ENCODE assay signal across 7 cellular contexts in the genomic region with DNA sequence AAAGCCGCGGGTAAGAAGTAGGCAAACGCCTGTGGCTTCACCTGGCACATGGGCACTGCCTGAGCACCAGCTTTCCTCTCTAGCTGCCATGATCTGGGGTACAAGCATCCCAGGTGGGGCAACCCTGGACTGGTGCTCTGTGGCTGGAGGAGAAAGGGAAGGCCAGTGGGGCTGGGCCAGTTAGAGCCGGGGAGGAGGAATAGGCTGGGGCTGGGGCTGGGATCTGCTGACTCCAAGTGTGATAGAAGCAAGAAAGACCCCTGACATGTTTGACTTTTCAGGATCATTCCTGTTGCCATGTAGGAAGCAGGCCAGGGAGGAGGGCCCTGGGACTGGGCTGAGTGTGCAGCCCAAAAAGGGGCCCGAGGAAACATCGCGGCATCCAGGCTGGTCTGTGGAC. TPM values are rescaled to one million over a fixed set of nuclear protein-coding genes. Genes with fewer than 3 reads are reported as not detected.
"Had no signal": no experiment of that assay in that cellular context is flagged by ENCODE, and none has a peak within 500 bp of the region (broad histone marks: within the 10 kb centered on the region; RNA-seq: fewer than 3 reads in every experiment).

No MANE protein-coding gene starts in this region.

RNA-seq across cellular contexts. Expression of a gene that starts 48.5 kb away (rescaled TPM):
- total RNA-seq: activated B cell treated with CpG ODN at 0.5 μM for 24 hours; activated CD4-positive, alpha-beta memory T cell treated with anti-CD3 and anti-CD28 coated beads for 36 hours; activated CD4-positive, alpha-beta T cell treated with anti-CD3 and anti-CD28 coated beads, Interleukin-2, amount 10 ng/mL, durations not matched to agents 24 days and 14 days; activated CD8-positive, alpha-beta memory T cell treated with anti-CD3 and anti-CD28 coated beads for 36 hours; activated CD8-positive, alpha-beta T cell treated with anti-CD3 and anti-CD28 coated beads for 36 hours; activated naive CD8-positive, alpha-beta T cell treated with anti-CD3 and anti-CD28 coated beads, Interleukin-2, amount 10 ng/mL, durations not matched to agents 7 days and 5 days; activated T-helper 2 cell treated with anti-CD3 and anti-CD28 coated beads, Interferon-gamma antibody, Interleukin-2, Interleukin-4, amounts not matched to agents 10 μg/mL and 5 μg/mL and 100 μg/mL, durations not matched to agents 14 hours and 24 hours and 36 hours had no signal
